Comparison of ENCODE assay signal across 1 cellular context in genomic region chr6:77231438-77232305, GRCh38.
TF ChIP-seq lines count a peak whose summit lies in the region.

No MANE protein-coding gene starts in this region.

TF ChIP-seq in SK-N-SH, 30 proteins besides CTCF, POLR2A, EP300 and RAD21 (continued from another document):
- 0 out of 2 replicates have a peak, but pooled peaks have one; percentile 21 for TF ChIP-seq NFIC (IDR thresholded peaks at IDR 0.05; ENCODE audit: borderline replicate concordance)
- TF ChIP-seq, protein P1, sequence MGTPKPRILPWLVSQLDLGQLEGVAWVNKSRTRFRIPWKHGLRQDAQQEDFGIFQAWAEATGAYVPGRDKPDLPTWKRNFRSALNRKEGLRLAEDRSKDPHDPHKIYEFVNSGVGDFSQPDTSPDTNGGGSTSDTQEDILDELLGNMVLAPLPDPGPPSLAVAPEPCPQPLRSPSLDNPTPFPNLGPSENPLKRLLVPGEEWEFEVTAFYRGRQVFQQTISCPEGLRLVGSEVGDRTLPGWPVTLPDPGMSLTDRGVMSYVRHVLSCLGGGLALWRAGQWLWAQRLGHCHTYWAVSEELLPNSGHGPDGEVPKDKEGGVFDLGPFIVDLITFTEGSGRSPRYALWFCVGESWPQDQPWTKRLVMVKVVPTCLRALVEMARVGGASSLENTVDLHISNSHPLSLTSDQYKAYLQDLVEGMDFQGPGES (IDR thresholded peaks at IDR 0.05; ENCODE audit: low read depth, low read length) = no peak
